Comparison of ENCODE assay signal across 16 cellular contexts in genomic region chr13:23687614-23688013, GRCh38.
DNase-seq lines count a peak whose midpoint lies in the region; ATAC-seq and TF ChIP-seq lines count a peak whose summit lies in the region.
"Had no signal": no experiment of that assay in that cellular context is flagged by ENCODE, and none has a peak within 500 bp of the region (broad histone marks: within the 10 kb centered on the region; RNA-seq: fewer than 3 reads in every experiment).

No MANE protein-coding gene starts in this region.

- peaks cover 0 to 4% of the 10 kb centered on the region in 2 experiments; a peak in 1 of 4 replicates for H3K4me1 ChIP-seq in SK-N-SH (ENCODE audit: control insufficient read depth in 1 of 2, insufficient read depth in 2 of 2, low read depth in 1 of 2, low read length in 1 of 2)
- H3K4me1 ChIP-seq: BLaER1, Caco-2 had no signal

- TF ChIP-seq EP300 in SK-N-SH (IDR thresholded peaks at IDR 0.05; ENCODE audit: borderline replicate concordance in 1 of 2, low read depth in 1 of 2, low read length in 1 of 2) = no peak

- H3K9me3 ChIP-seq in SK-N-SH (peaks cover 9% of the 10 kb centered on the region; the same call in 1 of the 2 replicates), MG63 (no peaks in the 10 kb centered on the region)
- H3K9me3 ChIP-seq: Caco-2 had no signal

- no peaks in the 10 kb centered on the region for H3K9me2 ChIP-seq in SK-N-SH

- CTCF ChIA-PET in SK-N-SH (lab: Yijun Ruan, JAX) = interaction anchor here (1.3 to 1.4 kb wide), 2 partner anchors 19 to 109 kb away, joined by 5 read pairs; no protein-coding TSS in a partner anchor

- H3K36me3 ChIP-seq in SK-N-SH (replicated peaks in 1 of 2; ENCODE audit: control insufficient read depth in 1 of 2, insufficient read depth in 2 of 2, low read length in 1 of 2) = no peaks in the 10 kb centered on the region
- no peaks in the 10 kb centered on the region for H3K36me3 ChIP-seq in MG63
- H3K36me3 ChIP-seq: BLaER1 had no signal

- H3K9ac ChIP-seq in SK-N-SH = no peak overlapping the region
- H3K9ac ChIP-seq: BLaER1 had no signal

- peak; percentile 37; the same call in 1 of the 3 replicates for ATAC-seq in SK-N-SH treated with all-trans-retinoic acid at 6 μM for 48 hours
- ATAC-seq: GM23338, K562 had no signal

- H3K4me3 ChIP-seq in SK-N-SH (ENCODE audit: low read depth in 2 of 2, low read length in 1 of 2) = no peak overlapping the region
- no peak overlapping the region for H3K4me3 ChIP-seq in MG63
- H3K4me3 ChIP-seq: BLaER1, GM23338, K562 had no signal

- 87% methylated on average over 5 of the region's 5 CpGs for WGBS in SK-N-SH (ENCODE audit: low lambda C conversion rate)

- no peak overlapping the region for H3K4me2 ChIP-seq in SK-N-SH
- H3K4me2 ChIP-seq: BLaER1, GM23338 had no signal

- H3F3A ChIP-seq in SK-N-SH (replicated peaks; ENCODE audit: insufficient read depth) = no peaks in the 10 kb centered on the region

- no peak for TF ChIP-seq RAD21 in SK-N-SH (IDR thresholded peaks at IDR 0.05; ENCODE audit: low read length)

- POLR2A ChIA-PET in SK-N-SH (lab: Yijun Ruan, JAX) = no interaction called here

- no peaks in the 10 kb centered on the region for H4K20me1 ChIP-seq in SK-N-SH (ENCODE audit: insufficient read depth)
- H4K20me1 ChIP-seq: BLaER1 had no signal

- no peak overlapping the region for H3K27ac ChIP-seq in SK-N-SH (ENCODE audit: low read depth in 2 of 2, low read length in 1 of 2)
- H3K27ac ChIP-seq: 22Rv1, BLaER1 had no signal

- DNase-seq in SK-N-SH = no peak
- DNase-seq in MG63 = peak; percentile 21
- DNase-seq in kidney tubule cell (ENCODE audit: low spot score) = peak; percentile 52
- DNase-seq in GM13976 (ENCODE audit: low spot score) = no peak
- no peak for DNase-seq in medulla oblongata (ENCODE audit: extremely low spot score)
- no peak for DNase-seq in mesenteric fat pad (ENCODE audit: low spot score)
- DNase-seq: AML-193; Caco-2; CD8-positive, alpha-beta memory T cell; DMS53; H7 had no signal

- H3K79me2 ChIP-seq in SK-N-SH (ENCODE audit: insufficient read depth) = no peaks in the 10 kb centered on the region

- no peaks in the 10 kb centered on the region for H3K27me3 ChIP-seq in SK-N-SH (ENCODE audit: insufficient read depth)
- H3K27me3 ChIP-seq in MG63 = no peaks in the 10 kb centered on the region
- H3K27me3 ChIP-seq: BLaER1 had no signal

- in situ Hi-C loops in GM13976 (cut with MboI; ENCODE audit: low sequenced_read_pairs, unreplicated experiment) = no loop called here

- TF ChIP-seq CTCF in SK-N-SH (IDR thresholded peaks at IDR 0.05) (no peak), GM13976 (IDR thresholded peaks at IDR 0.05; ENCODE audit: borderline replicate concordance, control extremely low read depth, extremely low read depth, insufficient read depth, missing control alignments) (no peak)

- H2AFZ ChIP-seq in SK-N-SH (ENCODE audit: low read depth) = no peak overlapping the region
- H2AFZ ChIP-seq: GM23338 had no signal

TF ChIP-seq in SK-N-SH treated with all-trans-retinoic acid at 6 μM for 48 hours, 23 proteins besides CTCF, POLR2A, EP300 and RAD21 (continues in another document):
- TF ChIP-seq, protein P1, sequence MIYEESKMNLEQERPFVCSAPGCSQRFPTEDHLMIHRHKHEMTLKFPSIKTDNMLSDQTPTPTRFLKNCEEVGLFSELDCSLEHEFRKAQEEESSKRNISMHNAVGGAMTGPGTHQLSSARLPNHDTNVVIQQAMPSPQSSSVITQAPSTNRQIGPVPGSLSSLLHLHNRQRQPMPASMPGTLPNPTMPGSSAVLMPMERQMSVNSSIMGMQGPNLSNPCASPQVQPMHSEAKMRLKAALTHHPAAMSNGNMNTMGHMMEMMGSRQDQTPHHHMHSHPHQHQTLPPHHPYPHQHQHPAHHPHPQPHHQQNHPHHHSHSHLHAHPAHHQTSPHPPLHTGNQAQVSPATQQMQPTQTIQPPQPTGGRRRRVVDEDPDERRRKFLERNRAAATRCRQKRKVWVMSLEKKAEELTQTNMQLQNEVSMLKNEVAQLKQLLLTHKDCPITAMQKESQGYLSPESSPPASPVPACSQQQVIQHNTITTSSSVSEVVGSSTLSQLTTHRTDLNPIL (CRISPR knock-in tag; IDR thresholded peaks at IDR 0.05; ENCODE audit: low read depth) = no peak
- TF ChIP-seq TCF4 (CRISPR knock-in tag; IDR thresholded peaks at IDR 0.05; ENCODE audit: borderline replicate concordance) (no peak), RARB (CRISPR knock-in tag; IDR thresholded peaks at IDR 0.05) (no peak), GLIS3 (CRISPR knock-in tag; IDR thresholded peaks at IDR 0.05) (no peak)
- TF ChIP-seq, protein P2, sequence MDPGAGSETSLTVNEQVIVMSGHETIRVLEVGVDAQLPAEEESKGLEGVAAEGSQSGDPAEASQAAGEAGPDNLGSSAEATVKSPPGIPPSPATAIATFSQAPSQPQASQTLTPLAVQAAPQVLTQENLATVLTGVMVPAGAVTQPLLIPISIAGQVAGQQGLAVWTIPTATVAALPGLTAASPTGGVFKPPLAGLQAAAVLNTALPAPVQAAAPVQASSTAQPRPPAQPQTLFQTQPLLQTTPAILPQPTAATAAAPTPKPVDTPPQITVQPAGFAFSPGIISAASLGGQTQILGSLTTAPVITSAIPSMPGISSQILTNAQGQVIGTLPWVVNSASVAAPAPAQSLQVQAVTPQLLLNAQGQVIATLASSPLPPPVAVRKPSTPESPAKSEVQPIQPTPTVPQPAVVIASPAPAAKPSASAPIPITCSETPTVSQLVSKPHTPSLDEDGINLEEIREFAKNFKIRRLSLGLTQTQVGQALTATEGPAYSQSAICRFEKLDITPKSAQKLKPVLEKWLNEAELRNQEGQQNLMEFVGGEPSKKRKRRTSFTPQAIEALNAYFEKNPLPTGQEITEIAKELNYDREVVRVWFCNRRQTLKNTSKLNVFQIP (CRISPR knock-in tag; IDR thresholded peaks at IDR 0.05; ENCODE audit: borderline replicate concordance, low read depth) = no peak

TF ChIP-seq in SK-N-SH, 30 proteins besides CTCF, POLR2A, EP300 and RAD21:
- TF ChIP-seq TEAD4 (IDR thresholded peaks at IDR 0.05; ENCODE audit: borderline replicate concordance, insufficient read depth) (no peak), POLR2AphosphoS5 (IDR thresholded peaks at IDR 0.05; ENCODE audit: low read depth, low read length) (no peak), GATA2 (CRISPR knock-in tag; IDR thresholded peaks at IDR 0.05) (no peak), GABPA (IDR thresholded peaks at IDR 0.05; ENCODE audit: low read depth) (no peak)
- TF ChIP-seq, protein P3, sequence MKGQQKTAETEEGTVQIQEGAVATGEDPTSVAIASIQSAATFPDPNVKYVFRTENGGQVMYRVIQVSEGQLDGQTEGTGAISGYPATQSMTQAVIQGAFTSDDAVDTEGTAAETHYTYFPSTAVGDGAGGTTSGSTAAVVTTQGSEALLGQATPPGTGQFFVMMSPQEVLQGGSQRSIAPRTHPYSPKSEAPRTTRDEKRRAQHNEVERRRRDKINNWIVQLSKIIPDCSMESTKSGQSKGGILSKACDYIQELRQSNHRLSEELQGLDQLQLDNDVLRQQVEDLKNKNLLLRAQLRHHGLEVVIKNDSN (IDR thresholded peaks at IDR 0.05; ENCODE audit: borderline replicate concordance, low read depth) = no peak

Comparison
In these comparisons a context has a peak if more than half of its experiments do, and no peak if none do; other contexts are left out.
1. DNase-seq: peak in MG63 (single experiment) and kidney tubule cell (single experiment); none in SK-N-SH (single experiment), GM13976 (single experiment), medulla oblongata (single experiment) and mesenteric fat pad (single experiment).